ENCODE assay signal across 24 cellular contexts in the genomic region with DNA sequence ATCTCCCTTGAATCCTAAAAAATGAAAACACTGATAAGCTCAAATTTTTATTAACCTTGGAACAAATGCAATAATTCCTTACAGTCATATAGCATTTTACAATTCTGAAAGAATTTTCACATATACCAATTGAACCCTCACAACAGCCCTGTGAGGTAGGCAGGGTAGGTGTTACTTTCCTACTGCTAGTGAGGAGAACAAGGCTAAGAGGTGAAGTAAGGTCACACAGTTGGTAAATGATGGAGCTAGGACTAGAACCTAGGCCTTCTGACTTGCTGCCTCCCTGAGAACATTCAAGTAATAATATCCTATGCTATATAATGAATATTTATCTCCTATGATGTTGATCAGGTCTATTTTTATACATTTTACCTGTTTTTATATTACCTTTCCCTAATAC. TPM values are rescaled to one million over a fixed set of nuclear protein-coding genes. Genes with fewer than 3 reads are reported as not detected.
A peak's percentile ranks its signal among the peaks of the same experiment; 100 is the strongest.
DNase-seq lines count a peak whose midpoint lies in the region; ATAC-seq and TF ChIP-seq lines count a peak whose summit lies in the region.
"Had no signal": no experiment of that assay in that cellular context is flagged by ENCODE, and none has a peak within 500 bp of the region (broad histone marks: within the 10 kb centered on the region; RNA-seq: fewer than 3 reads in every experiment).

No MANE protein-coding gene starts in this region.

- no peaks in the 10 kb centered on the region for H3K27me3 Mint-ChIP-seq in activated T-helper 17 cell treated with anti-CD3 and anti-CD28 coated beads, Interleukin-2, amount 50 U/mL, for 72 hours
- H3K27me3 Mint-ChIP-seq: CD4-positive, CD25-positive, alpha-beta regulatory T cell; IgD-negative memory B cell had no signal

- H3K27me3 ChIP-seq in cardiac muscle cell, result no peaks in the 10 kb centered on the region
- no peaks in the 10 kb centered on the region for H3K27me3 ChIP-seq in right atrium auricular region
- H3K27me3 ChIP-seq: BE2C, MG63, SJCRH30 had no signal

- no peaks in the 10 kb centered on the region for H3K4me1 Mint-ChIP-seq in activated T-helper 17 cell treated with anti-CD3 and anti-CD28 coated beads, Interleukin-2, amount 50 U/mL, for 72 hours
- H3K4me1 Mint-ChIP-seq in stimulated activated effector memory CD8-positive, alpha-beta T cell treated with anti-CD3 and anti-CD28 coated beads, Interleukin-12 subunit alpha, Interleukin-12 subunit beta, amount 100 ng/mL, for 72 hours, result peaks cover 5% of the 10 kb centered on the region

- H3K36me3 Mint-ChIP-seq in activated T-helper 17 cell treated with anti-CD3 and anti-CD28 coated beads, Interleukin-2, amount 50 U/mL, for 72 hours (ENCODE audit: low read depth), result peaks cover 91% of the 10 kb centered on the region
- H3K36me3 Mint-ChIP-seq in stimulated activated effector memory CD8-positive, alpha-beta T cell treated with anti-CD3 and anti-CD28 coated beads, Interleukin-12 subunit alpha, Interleukin-12 subunit beta, amount 100 ng/mL, for 72 hours, result peaks cover 100% of the 10 kb centered on the region

- no peak overlapping the region for H3K4me3 ChIP-seq in cardiac muscle cell
- H3K4me3 ChIP-seq in right atrium auricular region, result no peak overlapping the region
- H3K4me3 ChIP-seq: MG63, SJCRH30 had no signal

- DNase-seq in DMS 273 (lab: John Stamatoyannopoulos, UW; ENCODE audit: unreplicated experiment) (peak; percentile 17), DMS 273 treated with DMSO at 0.1 percent for 48 hours (lab: John Stamatoyannopoulos, UW) (no peak), cardiac muscle cell (ENCODE audit: low read depth in 1 of 2, low spot score in 1 of 2) (no peak), right atrium auricular region (ENCODE audit: low spot score) (no peak), D341Med (ENCODE audit: low spot score) (no peak), NCI-H345 treated with DMSO at 0.1 percent for 48 hours (lab: John Stamatoyannopoulos, UW; ENCODE audit: unreplicated experiment) (no peak)
- no peak for DNase-seq in stimulated activated effector memory CD8-positive, alpha-beta T cell treated with anti-CD3 and anti-CD28 coated beads, Interleukin-12 subunit alpha, Interleukin-12 subunit beta, amount 100 ng/mL, for 72 hours (ENCODE audit: low spot score in 2 of 2)
- DNase-seq: BE2C; Caco-2; CD4-positive, CD25-positive, alpha-beta regulatory T cell; HCEC 1CT; Kasumi-1; MG63; NCI-H1048; NCI-H1436; NCI-H1930; NCI-H2171; NCI-H446 treated with DMSO at 0.1 percent for 48 hours; NCI-H69; SJCRH30 had no signal

- H3K27ac ChIP-seq in cardiac muscle cell (peak overlapping the region; percentile 19), right atrium auricular region (no peak overlapping the region)
- H3K27ac ChIP-seq: 22Rv1, SJCRH30 had no signal

- TF ChIP-seq CTCF in cardiac muscle cell (IDR thresholded peaks at IDR 0.05; ENCODE audit: low read depth, low read length), result no peak
- TF ChIP-seq CTCF in right atrium auricular region (IDR thresholded peaks at IDR 0.05), result no peak

- peak overlapping the region; percentile 78 for H3K27ac Mint-ChIP-seq in activated T-helper 17 cell treated with anti-CD3 and anti-CD28 coated beads, Interleukin-2, amount 50 U/mL, for 72 hours
- peak overlapping the region; percentile 76 for H3K27ac Mint-ChIP-seq in stimulated activated effector memory CD8-positive, alpha-beta T cell treated with anti-CD3 and anti-CD28 coated beads, Interleukin-12 subunit alpha, Interleukin-12 subunit beta, amount 100 ng/mL, for 72 hours

- no peaks in the 10 kb centered on the region for H3K4me1 ChIP-seq in cardiac muscle cell (ENCODE audit: low read depth)
- no peaks in the 10 kb centered on the region for H3K4me1 ChIP-seq in right atrium auricular region
- H3K4me1 ChIP-seq: BE2C, Caco-2, SJCRH30 had no signal

- H3K4me3 Mint-ChIP-seq in activated T-helper 17 cell treated with anti-CD3 and anti-CD28 coated beads, Interleukin-2, amount 50 U/mL, for 72 hours, result peak overlapping the region; percentile 9
- H3K4me3 Mint-ChIP-seq in stimulated activated effector memory CD8-positive, alpha-beta T cell treated with anti-CD3 and anti-CD28 coated beads, Interleukin-12 subunit alpha, Interleukin-12 subunit beta, amount 100 ng/mL, for 72 hours, result no peak overlapping the region
- H3K4me3 Mint-ChIP-seq: CD4-positive, CD25-positive, alpha-beta regulatory T cell; IgD-negative memory B cell had no signal

- H3K36me3 ChIP-seq in cardiac muscle cell (peaks cover 16% of the 10 kb centered on the region), right atrium auricular region (peaks cover 23% of the 10 kb centered on the region)

- no peaks in the 10 kb centered on the region for H3K9me3 Mint-ChIP-seq in activated T-helper 17 cell treated with anti-CD3 and anti-CD28 coated beads, Interleukin-2, amount 50 U/mL, for 72 hours
- H3K9me3 Mint-ChIP-seq in stimulated activated effector memory CD8-positive, alpha-beta T cell treated with anti-CD3 and anti-CD28 coated beads, Interleukin-12 subunit alpha, Interleukin-12 subunit beta, amount 100 ng/mL, for 72 hours, result no peaks in the 10 kb centered on the region
- H3K9me3 Mint-ChIP-seq: CD4-positive, CD25-positive, alpha-beta regulatory T cell; IgD-negative memory B cell had no signal

- H3K9me3 ChIP-seq in cardiac muscle cell (ENCODE audit: low read depth) (no peaks in the 10 kb centered on the region), right atrium auricular region (no peaks in the 10 kb centered on the region)
- H3K9me3 ChIP-seq: BE2C, Caco-2, MG63, SJCRH30 had no signal

- ATAC-seq in activated T-helper 17 cell treated with anti-CD3 and anti-CD28 coated beads, Interleukin-2, amount 50 U/mL, for 72 hours (replicated peaks), result no peak
- no peak for ATAC-seq in stimulated activated effector memory CD8-positive, alpha-beta T cell treated with anti-CD3 and anti-CD28 coated beads, Interleukin-12 subunit alpha, Interleukin-12 subunit beta, amount 100 ng/mL, for 72 hours
- ATAC-seq: Panc1 had no signal

RNA-seq across cellular contexts. Expression of a gene that starts 9.7 kb away (rescaled TPM):
- 9.6 and 10.4 TPM in 2 replicates for total RNA-seq in cardiac muscle cell
- 18.3 and 20.3 TPM in 2 replicates for polyA plus RNA-seq in cardiac muscle cell
- 10 to 100 TPM; 36.6 to 36.7 TPM for total RNA-seq in right atrium auricular region
- total RNA-seq in activated T-helper 17 cell treated with anti-CD3 and anti-CD28 coated beads, Interleukin-2, amount 50 U/mL, for 72 hours, result 10 to 100 TPM; 13.4 to 20.6 TPM

RNA-seq across cellular contexts. Expression of a gene that starts 25.7 kb away (rescaled TPM):
- total RNA-seq in cardiac muscle cell, result 602 and 938 TPM in 2 replicates
- 1,198 and 1,568 TPM in 2 replicates for polyA plus RNA-seq in cardiac muscle cell
- total RNA-seq in right atrium auricular region, result 100 to 1,000 TPM; 197 to 263 TPM
- 1,000 to 10,000 TPM; 1,373 to 1,720 TPM for total RNA-seq in activated T-helper 17 cell treated with anti-CD3 and anti-CD28 coated beads, Interleukin-2, amount 50 U/mL, for 72 hours
